Comparison of ENCODE assay signal across 16 cellular contexts in the genomic region with DNA sequence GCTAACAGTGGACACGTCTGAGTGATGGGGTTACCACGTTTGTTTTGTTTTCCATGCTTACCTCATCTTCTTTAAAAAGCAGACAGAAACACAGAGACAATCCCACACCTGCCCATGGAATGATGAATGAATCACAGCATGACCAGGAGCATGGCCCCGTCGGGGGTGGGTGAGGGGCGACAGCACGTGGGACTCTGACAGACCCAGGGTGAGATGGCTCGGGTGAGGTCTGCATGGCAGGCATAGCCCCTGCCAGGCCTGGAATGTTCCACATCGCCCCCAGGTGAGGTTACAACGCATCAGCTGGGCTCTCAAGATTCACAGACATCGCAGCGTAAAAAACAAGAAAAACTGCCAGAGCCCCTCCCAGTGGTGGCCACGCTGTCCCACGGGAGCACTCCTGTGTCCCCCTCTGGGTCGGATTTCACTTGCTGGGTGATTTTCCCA. TPM values are rescaled to one million over a fixed set of nuclear protein-coding genes. Genes with fewer than 3 reads are reported as not detected.
DNase-seq lines count a peak whose midpoint lies in the region; ATAC-seq and TF ChIP-seq lines count a peak whose summit lies in the region.
"Had no signal": no experiment of that assay in that cellular context is flagged by ENCODE, and none has a peak within 500 bp of the region (broad histone marks: within the 10 kb centered on the region; RNA-seq: fewer than 3 reads in every experiment).

No MANE protein-coding gene starts in this region.

- POLR2A ChIA-PET in activated naive CD8-positive, alpha-beta T cell treated with anti-CD3 and anti-CD28 coated beads, Interleukin-2, amount 10 ng/mL, durations not matched to agents 7 days and 5 days (lab: Charles Lee) = interaction anchor here (10.1 kb wide), 1 partner anchor 17 kb away, joined by 186 read pairs; the partner anchor contains the start of gene SLC7A5

- H3K9ac ChIP-seq in muscle layer of colon (ENCODE audit: low read length) = no peak overlapping the region

- ATAC-seq in activated naive CD8-positive, alpha-beta T cell treated with anti-CD3 and anti-CD28 coated beads, Interleukin-2, amount 10 ng/mL, durations not matched to agents 7 days and 5 days (ENCODE audit: low read depth) = no peak
- ATAC-seq in GM19467 (IDR thresholded peaks at IDR 0.05; ENCODE audit: unreplicated experiment) (no peak), HG03354 (IDR thresholded peaks at IDR 0.05; ENCODE audit: poor library complexity, severe bottlenecking, unreplicated experiment) (no peak)
- ATAC-seq: left ventricle myocardium superior had no signal

- H3K9me3 ChIP-seq in DOHH2 (ENCODE audit: control insufficient read depth, insufficient read depth, low read length) (no peaks in the 10 kb centered on the region), muscle layer of colon (ENCODE audit: low read length) (no peaks in the 10 kb centered on the region)
- H3K9me3 ChIP-seq: SJSA1 had no signal

- H3K27ac ChIP-seq in DOHH2 (ENCODE audit: low read depth, low read length) (peak overlapping the region; percentile 54), muscle layer of colon (ENCODE audit: low read depth, low read length) (peak overlapping the region; percentile 21)

- DNase-seq in NCI-H1417 (lab: John Stamatoyannopoulos, UW) = peak in 2 of 3 experiments; percentile 28 to 68
- DNase-seq in NCI-H1417 treated with DMSO at 0.1 percent for 48 hours (lab: John Stamatoyannopoulos, UW) = no peak
- DNase-seq in activated naive CD8-positive, alpha-beta T cell treated with anti-CD3 and anti-CD28 coated beads, Interleukin-2, amount 10 ng/mL, durations not matched to agents 7 days and 5 days = no peak
- no peak for DNase-seq in SW 1271 (lab: John Stamatoyannopoulos, UW)
- DNase-seq: 8988T; anterior cingulate cortex; effector CD4-positive, alpha-beta T cell; GOT3; left ventricle myocardium superior; nucleus accumbens; stimulated activated CD4-positive, alpha-beta T cell treated with anti-CD3 and anti-CD28 coated beads, Interleukin-15, amount 100 ng/mL, for 24 hours had no signal

- no peak overlapping the region for H3K4me3 ChIP-seq in DOHH2 (ENCODE audit: low read length)
- H3K4me3 ChIP-seq in muscle layer of colon (ENCODE audit: low read depth in 1 of 2, low read length in 2 of 2) = no peak overlapping the region
- H3K4me3 ChIP-seq: SJSA1 had no signal

- H3K4me2 ChIP-seq in DOHH2 (ENCODE audit: low read length) = peak overlapping the region; percentile 54

- no peaks in the 10 kb centered on the region for H3K9me2 ChIP-seq in DOHH2 (replicated peaks; ENCODE audit: control insufficient read depth, low read length)

- H3K36me3 ChIP-seq in DOHH2 (ENCODE audit: control insufficient read depth, low read length) (peaks cover 93% of the 10 kb centered on the region), muscle layer of colon (ENCODE audit: insufficient read depth, low read length) (peaks cover 16% of the 10 kb centered on the region)

- H3K4me3 Mint-ChIP-seq in activated naive CD8-positive, alpha-beta T cell treated with anti-CD3 and anti-CD28 coated beads, Interleukin-2, amount 10 ng/mL, durations not matched to agents 7 days and 5 days = no peak overlapping the region

- H3K27ac Mint-ChIP-seq in activated naive CD8-positive, alpha-beta T cell treated with anti-CD3 and anti-CD28 coated beads, Interleukin-2, amount 10 ng/mL, durations not matched to agents 7 days and 5 days = peak overlapping the region; percentile 16

- H3K27me3 ChIP-seq in DOHH2 (ENCODE audit: control insufficient read depth, low read length) (no peaks in the 10 kb centered on the region), muscle layer of colon (ENCODE audit: control insufficient read depth in 1 of 2, insufficient read depth in 2 of 2, low read length in 2 of 2) (no peaks in the 10 kb centered on the region)
- H3K27me3 ChIP-seq: SJSA1 had no signal

- peaks cover 13% of the 10 kb centered on the region for H3K4me1 Mint-ChIP-seq in activated naive CD8-positive, alpha-beta T cell treated with anti-CD3 and anti-CD28 coated beads, Interleukin-2, amount 10 ng/mL, durations not matched to agents 7 days and 5 days

- peaks cover 99% of the 10 kb centered on the region for H3K79me2 ChIP-seq in DOHH2 (ENCODE audit: control insufficient read depth, low read length)

- H3K4me1 ChIP-seq in DOHH2 (ENCODE audit: control insufficient read depth, low read length) (peaks cover 68% of the 10 kb centered on the region), muscle layer of colon (ENCODE audit: insufficient read depth, low read length) (peaks cover 53% of the 10 kb centered on the region)

- no peaks in the 10 kb centered on the region for H3K27me3 Mint-ChIP-seq in activated naive CD8-positive, alpha-beta T cell treated with anti-CD3 and anti-CD28 coated beads, Interleukin-2, amount 10 ng/mL, durations not matched to agents 7 days and 5 days

- H3K9me3 Mint-ChIP-seq in activated naive CD8-positive, alpha-beta T cell treated with anti-CD3 and anti-CD28 coated beads, Interleukin-2, amount 10 ng/mL, durations not matched to agents 7 days and 5 days = no peaks in the 10 kb centered on the region

- H3K36me3 Mint-ChIP-seq in activated naive CD8-positive, alpha-beta T cell treated with anti-CD3 and anti-CD28 coated beads, Interleukin-2, amount 10 ng/mL, durations not matched to agents 7 days and 5 days = peaks cover 17% of the 10 kb centered on the region

- peaks cover 13% of the 10 kb centered on the region for H3F3A ChIP-seq in DOHH2 (ENCODE audit: control insufficient read depth, insufficient read depth)

- H4K20me1 ChIP-seq in DOHH2 (ENCODE audit: control insufficient read depth, insufficient read depth, low read depth, low read length) = peaks cover 34% of the 10 kb centered on the region

- TF ChIP-seq CTCF in DOHH2 (IDR thresholded peaks at IDR 0.05; ENCODE audit: low read depth, low read length, poor library complexity, severe bottlenecking) = no peak

RNA-seq across cellular contexts. Expression of gene SLC7A5, which starts 18.1 kb away (rescaled TPM):
- 10 to 100 TPM; 59.2 to 63.9 TPM for total RNA-seq in activated naive CD8-positive, alpha-beta T cell treated with anti-CD3 and anti-CD28 coated beads, Interleukin-2, amount 10 ng/mL, durations not matched to agents 7 days and 5 days

Comparison
In these comparisons a context has a peak if more than half of its experiments do, and no peak if none do; other contexts are left out.
1. DNase-seq: peak in NCI-H1417 (2 of 3); none in NCI-H1417 treated with DMSO at 0.1 percent for 48 hours (single experiment), activated naive CD8-positive, alpha-beta T cell treated with anti-CD3 and anti-CD28 coated beads, Interleukin-2, amount 10 ng/mL, durations not matched to agents 7 days and 5 days (single experiment) and SW 1271 (0 of 2).